2 cellular contexts compared by ENCODE assay signal in genomic region chr20:58399926-58400325, GRCh38.
TF ChIP-seq lines count a peak whose summit lies in the region.

No MANE protein-coding gene starts in this region.

TF ChIP-seq in GM23338, 12 proteins besides CTCF, POLR2A, EP300 and RAD21:
- TF ChIP-seq REST (IDR thresholded peaks at IDR 0.05; ENCODE audit: unreplicated experiment) (no peak), JUNB (IDR thresholded peaks at IDR 0.05; ENCODE audit: unreplicated experiment) (no peak), NANOG (IDR thresholded peaks at IDR 0.05; ENCODE audit: borderline replicate concordance) (no peak), STAT1 (IDR thresholded peaks at IDR 0.05; ENCODE audit: unreplicated experiment) (no peak), POLR2AphosphoS5 (IDR thresholded peaks at IDR 0.05; ENCODE audit: low read depth) (no peak), ETS1 (IDR thresholded peaks at IDR 0.05) (no peak), CREB1 (CRISPR knock-in tag; IDR thresholded peaks at IDR 0.05; ENCODE audit: low read depth) (no peak), EZH2phosphoT487 (IDR thresholded peaks at IDR 0.05; ENCODE audit: unreplicated experiment) (no peak), EZH2 (IDR thresholded peaks at IDR 0.05; ENCODE audit: low read depth, unreplicated experiment) (no peak), ZNF114 (CRISPR knock-in tag; IDR thresholded peaks at IDR 0.05) (no peak), ZNF462 (CRISPR knock-in tag; IDR thresholded peaks at IDR 0.05) (no peak)

TF ChIP-seq in GM12878, 131 proteins besides CTCF, POLR2A, EP300 and RAD21:
- TF ChIP-seq MXI1 (IDR thresholded peaks at IDR 0.05; ENCODE audit: low read depth, low read length) (no peak), SRF (IDR thresholded peaks at IDR 0.05; ENCODE audit: low read depth in 2 of 2, low read length in 2 of 2) (no peak)
